14 cellular contexts compared by ENCODE assay signal in genomic region chr14:58969951-58970751, GRCh38.
DNase-seq lines count a peak whose midpoint lies in the region; ATAC-seq, FAIRE-seq and TF ChIP-seq lines count a peak whose summit lies in the region.
"Had no signal": no experiment of that assay in that cellular context is flagged by ENCODE, and none has a peak within 500 bp of the region (broad histone marks: within the 10 kb centered on the region; RNA-seq: fewer than 3 reads in every experiment).

No MANE protein-coding gene starts in this region.

- WGBS in right cardiac atrium: 54% methylated on average over 10 of the region's 10 CpGs

- no peak overlapping the region for H3K4me3 ChIP-seq in right cardiac atrium (ENCODE audit: low read length)
- peak overlapping the region; percentile 36 for H3K4me3 ChIP-seq in iPS-18a (ENCODE audit: low read length)
- H3K4me3 ChIP-seq in gastrocnemius medialis: no peak overlapping the region
- H3K4me3 ChIP-seq: colonic mucosa, gastroesophageal sphincter, psoas muscle had no signal

- H3K27ac ChIP-seq in right cardiac atrium (ENCODE audit: low read length) (peak overlapping the region; percentile 6), iPS-18a (ENCODE audit: low read length) (peak overlapping the region; percentile 73), gastrocnemius medialis (no peak overlapping the region)
- H3K27ac ChIP-seq: colonic mucosa, gastroesophageal sphincter, psoas muscle had no signal

- intact Hi-C loops in right cardiac atrium (cut with DNase I) (no loop called here), Right ventricle myocardium superior (cut with DNase I) (no loop called here), gastrocnemius medialis (cut with DNase I; ENCODE audit: low total_unique reads) (no loop called here)

- H3K36me3 ChIP-seq in iPS-18a (ENCODE audit: control insufficient read depth, low read depth, low read length) (no peaks in the 10 kb centered on the region), gastrocnemius medialis (no peaks in the 10 kb centered on the region)
- H3K36me3 ChIP-seq: colonic mucosa, gastroesophageal sphincter had no signal

- TF ChIP-seq POLR2A in gastrocnemius medialis (IDR thresholded peaks at IDR 0.05) (no peak), GM12891 (IDR thresholded peaks at IDR 0.05; ENCODE audit: low read depth, low read length) (no peak)

- TF ChIP-seq CTCF in gastrocnemius medialis (IDR thresholded peaks at IDR 0.05 in 4 of 5, conservative IDR thresholded peaks at IDR 0.05 in 1 of 5): no peak

- FAIRE-seq in GM12891 (lab: Jason Lieb, UNC): no peak

- ATAC-seq in right cardiac atrium: peak; percentile 26 to 80
- ATAC-seq in Right ventricle myocardium superior (ENCODE audit: poor library complexity): no peak
- no peak for ATAC-seq in GM18909 (IDR thresholded peaks at IDR 0.05; ENCODE audit: poor library complexity, unreplicated experiment)
- ATAC-seq in gastrocnemius medialis: no peak
- ATAC-seq: gastroesophageal sphincter, psoas muscle had no signal

- peak overlapping the region; percentile 50 for H3K9ac ChIP-seq in iPS-18a (ENCODE audit: low read length)

- peak in 2 of 3 donors; percentile 45 to 52 for DNase-seq in right cardiac atrium
- no peak for DNase-seq in Right ventricle myocardium superior
- peak; percentile 86 for DNase-seq in RPMI7951 (ENCODE audit: low read depth)
- DNase-seq in gastrocnemius medialis: no peak
- DNase-seq in NCI-H510A (lab: John Stamatoyannopoulos, UW): no peak
- no peak for DNase-seq in GM12891 (ENCODE audit: insufficient read length, low spot score)
- DNase-seq: activated CD4-positive, alpha-beta T cell treated with anti-CD3 and anti-CD28 coated beads for 4 hours; colonic mucosa; DND-41; NCI-H524 treated with DMSO at 0.1 percent for 48 hours; psoas muscle had no signal

- H3K4me1 ChIP-seq in right cardiac atrium (ENCODE audit: control insufficient read depth, insufficient read depth, low read length) (peaks cover 5% of the 10 kb centered on the region), iPS-18a (ENCODE audit: control insufficient read depth, low read depth, low read length) (peaks cover 25% of the 10 kb centered on the region), gastrocnemius medialis (no peaks in the 10 kb centered on the region)
- H3K4me1 ChIP-seq: colonic mucosa, gastroesophageal sphincter, psoas muscle had no signal

- H3K9me3 ChIP-seq in right cardiac atrium (ENCODE audit: control insufficient read depth, low read length) (no peaks in the 10 kb centered on the region), iPS-18a (ENCODE audit: control insufficient read depth, low read depth, low read length) (no peaks in the 10 kb centered on the region), gastrocnemius medialis (no peaks in the 10 kb centered on the region)
- H3K9me3 ChIP-seq: colonic mucosa, gastroesophageal sphincter, psoas muscle had no signal

- H3K27me3 ChIP-seq in right cardiac atrium (ENCODE audit: control insufficient read depth, insufficient read depth): no peaks in the 10 kb centered on the region
- no peaks in the 10 kb centered on the region for H3K27me3 ChIP-seq in iPS-18a (ENCODE audit: control insufficient read depth, insufficient read depth, low read length)
- no peaks in the 10 kb centered on the region for H3K27me3 ChIP-seq in gastrocnemius medialis
- H3K27me3 ChIP-seq: colonic mucosa, gastroesophageal sphincter had no signal

- in situ Hi-C loops in gastrocnemius medialis (cut with MboI; ENCODE audit: low sequenced_read_pairs in 4 of 4): no loop called here

TF ChIP-seq in GM12891, 5 proteins besides CTCF, POLR2A, EP300 and RAD21:
- no peak for TF ChIP-seq TAF1 (IDR thresholded peaks at IDR 0.05; ENCODE audit: low read depth, low read length)
- TF ChIP-seq POU2F2 (IDR thresholded peaks at IDR 0.05; ENCODE audit: low read depth, low read length): no peak
- TF ChIP-seq SPI1 (IDR thresholded peaks at IDR 0.05; ENCODE audit: low read depth, low read length): no peak
- no peak for TF ChIP-seq POLR2AphosphoS5 (IDR thresholded peaks at IDR 0.05; ENCODE audit: low read depth, low read length)
- no peak for TF ChIP-seq PAX5 (IDR thresholded peaks at IDR 0.05; ENCODE audit: insufficient read depth, low read length, severe bottlenecking)

Comparison
In these comparisons a context has a peak if more than half of its experiments do, and no peak if none do; other contexts are left out.
1. ATAC-seq: peak in right cardiac atrium (2 of 2); none in Right ventricle myocardium superior (single experiment), GM18909 (single experiment) and gastrocnemius medialis (0 of 2).
2. DNase-seq: peak in right cardiac atrium (2 of 3) and RPMI7951 (single experiment); none in Right ventricle myocardium superior (single experiment), gastrocnemius medialis (0 of 2), NCI-H510A (single experiment) and GM12891 (single experiment).
3. H3K27ac ChIP-seq: peak in right cardiac atrium (single experiment) and iPS-18a (single experiment); none in gastrocnemius medialis (0 of 4).